ENCODE assay signal across 8 cellular contexts in the genomic region with DNA sequence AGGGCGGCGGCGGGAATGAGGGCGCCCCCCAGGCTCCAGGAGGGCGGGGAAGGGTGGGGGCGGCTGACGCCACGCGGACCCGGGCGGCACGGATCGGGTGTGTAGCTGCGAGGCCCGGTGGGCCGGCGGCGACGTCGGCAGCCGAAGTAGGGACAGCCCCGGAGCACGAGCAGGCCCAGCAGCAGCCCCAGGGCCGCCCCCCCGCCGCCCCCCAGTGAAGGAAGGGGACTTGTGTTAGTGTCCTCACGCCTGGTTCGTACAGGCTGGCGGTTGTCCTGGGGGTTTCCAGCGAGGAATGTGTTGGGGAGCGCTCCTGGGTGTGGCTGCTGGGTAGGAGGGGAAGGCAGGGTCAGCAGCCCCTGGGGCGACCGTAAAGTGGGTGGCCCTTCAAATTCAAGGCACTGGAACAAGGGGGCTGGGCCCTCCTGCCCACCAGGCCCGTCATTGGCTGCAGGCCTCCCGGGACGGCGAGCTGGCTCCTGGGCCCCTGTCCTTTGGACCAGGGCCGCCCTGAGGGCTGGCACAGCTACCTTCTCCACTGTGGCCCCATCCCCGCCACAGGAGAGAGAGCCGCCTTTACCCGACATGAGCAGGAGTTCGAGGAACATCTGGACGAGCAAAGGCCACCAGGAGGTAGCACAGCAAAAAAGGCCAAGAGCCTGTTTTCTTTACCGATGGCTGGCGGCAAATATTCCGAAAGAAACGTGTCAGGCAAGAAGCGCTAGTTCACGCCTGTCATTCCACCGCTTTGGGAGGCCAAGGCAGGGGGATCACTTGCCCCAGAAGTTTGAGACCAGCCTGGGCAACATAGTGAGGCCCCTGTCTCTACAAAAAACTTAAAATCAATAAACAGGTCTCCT. TPM values are rescaled to one million over a fixed set of nuclear protein-coding genes. Genes with fewer than 3 reads are reported as not detected.
DNase-seq lines count a peak whose midpoint lies in the region; ATAC-seq, FAIRE-seq and TF ChIP-seq lines count a peak whose summit lies in the region.

No MANE protein-coding gene starts in this region.

- no peak for TF ChIP-seq RAD21 in A549 (conservative IDR thresholded peaks at IDR 0.05 in 1 of 2, IDR thresholded peaks at IDR 0.05 in 1 of 2)
- no peak for TF ChIP-seq RAD21 in GM12878 (IDR thresholded peaks at IDR 0.05; ENCODE audit: insufficient read depth, low read depth, low read length)

- H3K4me2 ChIP-seq in A549 (peak overlapping the region; percentile 94), MM.1S (ENCODE audit: low read depth, low read length) (peak overlapping the region; percentile 66), GM12878 (ENCODE audit: control insufficient read depth, insufficient read depth) (peak overlapping the region; percentile 76)

- H3K27ac ChIP-seq in A549 (peak overlapping the region; percentile 96 to 100), MM.1S (ENCODE audit: low read length) (peak overlapping the region; percentile 61; the same call in 1 of the 2 replicates), GM12878 (ENCODE audit: control insufficient read depth, insufficient read depth) (peak overlapping the region; percentile 83)

- peak in 1 of 2 experiments; percentile 68 for DNase-seq in A549 (ENCODE audit: low read depth in 1 of 2, low spot score in 1 of 2)
- DNase-seq in MM.1S: no peak
- no peak for DNase-seq in GM12878 (ENCODE audit: low read depth, low spot score)
- DNase-seq in iris pigment epithelial cell (ENCODE audit: low read depth): peak; percentile 33
- DNase-seq in stimulated activated naive B cell treated with anti-CD40 and anti-IgM and Interleukin-4, amounts not matched to agents 10 μg/mL and 1 μg/mL and 100 μg/mL, for 72 hours: peak; percentile 44
- DNase-seq in NCI-H524 treated with DMSO at 0.1 percent for 48 hours (lab: John Stamatoyannopoulos, UW): no peak

- H3K4me1 ChIP-seq in A549 (peaks cover 18% of the 10 kb centered on the region), MM.1S (ENCODE audit: low read length) (peaks cover 6% of the 10 kb centered on the region), GM12878 (ENCODE audit: control insufficient read depth, insufficient read depth, low read length) (peaks cover 5% of the 10 kb centered on the region)

- FAIRE-seq in A549 (lab: Jason Lieb, UNC) (no peak), GM12878 (lab: Jason Lieb, UNC) (no peak)

- peaks cover 13% of the 10 kb centered on the region for H3K79me2 ChIP-seq in MM.1S (ENCODE audit: low read length)
- peaks cover 31% of the 10 kb centered on the region for H3K79me2 ChIP-seq in GM12878 (ENCODE audit: control insufficient read depth, insufficient read depth, low read length)

- in situ Hi-C loops in GM12878 (cut with MboI): loop anchor here (5.0 kb wide), 2 partner anchors 157 to 252 kb away; partner anchors contain the start of gene UBAC1

- intact Hi-C loops in GM12878 (cut with micrococcal nuclease; ENCODE audit: unreplicated experiment): loop anchor here (10.0 kb wide), 1 partner anchor 515 kb away; no protein-coding TSS in a partner anchor

- no peaks in the 10 kb centered on the region for H3K36me3 ChIP-seq in MM.1S (replicated peaks; ENCODE audit: insufficient read depth, low read length)
- H3K36me3 ChIP-seq in GM12878 (ENCODE audit: control insufficient read depth in 2 of 2, insufficient read depth in 2 of 2, low read length in 1 of 2): peaks cover 0 to 3% of the 10 kb centered on the region in 2 experiments; a peak in 2 of 4 replicates

- H3K36me3 Mint-ChIP-seq in stimulated activated naive B cell treated with anti-CD40 and anti-IgM and Interleukin-4, amounts not matched to agents 10 μg/mL and 1 μg/mL and 100 μg/mL, for 72 hours: peaks cover 12 to 13% of the 10 kb centered on the region in 2 donors

- peaks cover 7 to 19% of the 10 kb centered on the region in 2 donors for H3K4me1 Mint-ChIP-seq in stimulated activated naive B cell treated with anti-CD40 and anti-IgM and Interleukin-4, amounts not matched to agents 10 μg/mL and 1 μg/mL and 100 μg/mL, for 72 hours

- H3K9ac ChIP-seq in MM.1S (ENCODE audit: low read length): peak overlapping the region; percentile 81
- peak overlapping the region; percentile 89 for H3K9ac ChIP-seq in GM12878 (ENCODE audit: control insufficient read depth, insufficient read depth, low read length)

- CTCF ChIA-PET in A549 (lab: Yijun Ruan, JAX): interaction anchor here (0.6 to 9.3 kb wide), 4 partner anchors 8 to 155 kb away, joined by 3 to 220 read pairs (median 68); partner anchors contain the start of gene UBAC1
- CTCF ChIA-PET in GM12878 (lab: Yijun Ruan, JAX): interaction anchor here (5.7 to 6.2 kb wide), 2 partner anchors 29 to 152 kb away, joined by 46 to 59 read pairs; no protein-coding TSS in a partner anchor

- ATAC-seq in A549: peak; percentile 4 to 47; a peak in 5 of 6 replicates
- peak; percentile 2 for ATAC-seq in GM18909 (IDR thresholded peaks at IDR 0.05; ENCODE audit: poor library complexity, unreplicated experiment)
- ATAC-seq in GM12878: peak; percentile 9
- peak; percentile 21 to 31 for ATAC-seq in stimulated activated naive B cell treated with anti-CD40 and anti-IgM and Interleukin-4, amounts not matched to agents 10 μg/mL and 1 μg/mL and 100 μg/mL, for 72 hours (replicated peaks)
- no peak for ATAC-seq in HG02938 (IDR thresholded peaks at IDR 0.05; ENCODE audit: unreplicated experiment)

- no peaks in the 10 kb centered on the region for H3F3A ChIP-seq in MM.1S (ENCODE audit: insufficient read depth, low read length)

- H3K9me3 ChIP-seq in A549 (no peaks in the 10 kb centered on the region), MM.1S (replicated peaks; ENCODE audit: insufficient read depth, low read length) (no peaks in the 10 kb centered on the region), GM12878 (replicated peaks; ENCODE audit: control insufficient read depth, insufficient read depth, low read length) (no peaks in the 10 kb centered on the region)

- RAD21 ChIA-PET in GM12878 (lab: Charles Lee; ENCODE audit: unreplicated experiment): interaction anchor here (1.0 to 1.5 kb wide), 4 partner anchors 13 to 30 kb away, joined by 4 to 9 read pairs (median 6); partner anchors contain the start of gene NACC2

- H3K27me3 Mint-ChIP-seq in stimulated activated naive B cell treated with anti-CD40 and anti-IgM and Interleukin-4, amounts not matched to agents 10 μg/mL and 1 μg/mL and 100 μg/mL, for 72 hours: no peaks in the 10 kb centered on the region

- H4K20me1 ChIP-seq in MM.1S (ENCODE audit: insufficient read depth, low read length): no peaks in the 10 kb centered on the region
- H4K20me1 ChIP-seq in GM12878 (ENCODE audit: control insufficient read depth, insufficient read depth): no peaks in the 10 kb centered on the region

- no peaks in the 10 kb centered on the region for H3K9me2 ChIP-seq in MM.1S (replicated peaks; ENCODE audit: insufficient read depth, low read length)

- SMC1A ChIA-PET in GM12878 (lab: Charles Lee; ENCODE audit: uncharacterized antibody, unreplicated experiment): interaction anchor here (0.6 to 1.1 kb wide), 3 partner anchors 10 to 29 kb away, joined by 3 to 5 read pairs (median 3); no protein-coding TSS in a partner anchor

- peak overlapping the region; percentile 94 for H3K27ac Mint-ChIP-seq in stimulated activated naive B cell treated with anti-CD40 and anti-IgM and Interleukin-4, amounts not matched to agents 10 μg/mL and 1 μg/mL and 100 μg/mL, for 72 hours

- TF ChIP-seq POLR2A in A549 (IDR thresholded peaks at IDR 0.05; ENCODE audit: low read length): no peak
- no peak for TF ChIP-seq POLR2A in GM12878 (IDR thresholded peaks at IDR 0.05; ENCODE audit: low read depth, low read length)

- peak overlapping the region; percentile 86 to 93 for H3K4me3 Mint-ChIP-seq in stimulated activated naive B cell treated with anti-CD40 and anti-IgM and Interleukin-4, amounts not matched to agents 10 μg/mL and 1 μg/mL and 100 μg/mL, for 72 hours

- TSS peak; percentile 62 for BruUV-seq in GM12878 (replicated peaks; lab: Mats Ljungman, UMichigan)

- WGBS in A549 (ENCODE audit: missing lambda C conversion rate): 45% methylated on average over 16 of the region's 50 CpGs
- WGBS in GM12878 (ENCODE audit: insufficient coverage, insufficient replicate concordance, low lambda C conversion rate, missing lambda C conversion rate): 21% methylated on average over 34 of the region's 50 CpGs

- TF ChIP-seq EP300 in A549 (IDR thresholded peaks at IDR 0.05) (no peak), GM12878 (IDR thresholded peaks at IDR 0.05; ENCODE audit: borderline replicate concordance in 1 of 2, control insufficient read depth in 1 of 2, low read depth in 2 of 2, low read length in 2 of 2) (no peak)

- POLR2A ChIA-PET in A549 (lab: Yijun Ruan, JAX): no interaction called here
- POLR2A ChIA-PET in GM12878 (lab: Charles Lee): interaction anchor here (0.9 to 1.1 kb wide), 2 partner anchors 12 to 26 kb away, joined by 4 to 6 read pairs; no protein-coding TSS in a partner anchor

- H3K9me3 Mint-ChIP-seq in stimulated activated naive B cell treated with anti-CD40 and anti-IgM and Interleukin-4, amounts not matched to agents 10 μg/mL and 1 μg/mL and 100 μg/mL, for 72 hours: no peaks in the 10 kb centered on the region

- H2AFZ ChIP-seq in MM.1S (ENCODE audit: low read length) (peak overlapping the region; percentile 61), GM12878 (ENCODE audit: control insufficient read depth, low read depth, low read length) (peak overlapping the region; percentile 83)

- peak overlapping the region; percentile 93 for H3K4me3 ChIP-seq in A549
- H3K4me3 ChIP-seq in MM.1S (ENCODE audit: low read length): peak overlapping the region; percentile 82
- peak overlapping the region; percentile 92 for H3K4me3 ChIP-seq in GM12878

- H3K27me3 ChIP-seq in MM.1S (replicated peaks; ENCODE audit: insufficient read depth, low read length) (peaks cover 17% of the 10 kb centered on the region), GM12878 (replicated peaks in 1 of 2; ENCODE audit: control insufficient read depth in 2 of 2, insufficient read depth in 2 of 2, low read length in 1 of 2) (no peaks in the 10 kb centered on the region; a peak in 1 of 4 replicates)

- TF ChIP-seq CTCF in A549 (IDR thresholded peaks at IDR 0.05) (no peak), MM.1S (IDR thresholded peaks at IDR 0.05; ENCODE audit: low read length) (no peak), GM12878 (IDR thresholded peaks at IDR 0.05 in 2 of 3, conservative IDR thresholded peaks at IDR 0.05 in 1 of 3; ENCODE audit: control insufficient read depth in 2 of 3, extremely low read depth in 1 of 3, insufficient read depth in 1 of 3, low read depth in 3 of 3, low read length in 3 of 3) (no peak)

RNA-seq across cellular contexts. Expression of gene TMEM250, which starts 0.8 kb away (rescaled TPM):
- polyA plus RNA-seq in A549 (2011; rRNA removed) (13.0 and 15.3 TPM in 2 replicates), A549 (2017; fragmentation: RNase III; extraction: RNeasy Plus Mini Kit Qiagen cat#74134 plus additional on column Dnase treatment) (31.4 to 35.2 TPM (median 34.0 TPM) in 3 replicates), GM12878 (2011; rRNA removed) (3.5 and 6.2 TPM in 2 replicates), GM12878 (2014; fragmentation: Illumina TruSeq; extraction: Trizol) (2.6 and 6.7 TPM in 2 replicates), GM12878 (2014; fragmentation: Nextera tagmentation; extraction: Ambion mirVana) (1 to 10 TPM in 1 of 2 experiments, under 1 TPM in 1; 0.39 to 1.2 TPM), GM12878 (2014; rRNA removed) (25.4 and 27.5 TPM in 2 replicates), GM12878 (2016; fragmentation: Nextera tagmentation; extraction: Ambion mirVana) (10 to 100 TPM in 1 of 2 experiments, 1 to 10 TPM in 1; 6.2 to 16.6 TPM)
- 19.7 and 31.3 TPM in 2 replicates for polyA plus RNA-seq in A549 (2012; cell fraction: cytosol; rRNA removed)
- 34.7 and 47.6 TPM in 2 replicates for polyA plus RNA-seq in A549 (2012; cell fraction: nucleus; rRNA removed)
- 16.1 and 19.3 TPM in 2 replicates for polyA minus RNA-seq in A549 (2011; rRNA and poly(A)+ RNA removed)
- total RNA-seq in GM12878 (2013; cell fraction: nucleolus; rRNA removed): 19.1 and 19.6 TPM in 2 replicates
- total RNA-seq in GM12878 (2014; rRNA removed) (30.1 and 39.9 TPM in 2 replicates), GM12878 (2014; rRNA removed; fragmentation: Illumina TruSeq; extraction: Trizol) (8.5 and 10.4 TPM in 2 replicates), GM12878 (2021) (33.4 and 38.4 TPM in 2 replicates)
- polyA plus RNA-seq in GM12878 (2011; ENCODE audit: low read depth): 3.5 TPM
- 9.3 and 16.0 TPM in 2 replicates for polyA plus RNA-seq in GM12878 (2011; cell fraction: cytosol; rRNA removed)
- polyA plus RNA-seq in GM12878 (2011; cell fraction: nucleus; rRNA removed): 22.4 and 27.6 TPM in 2 replicates
- 9.7 and 11.4 TPM in 2 replicates for polyA plus RNA-seq in GM12878 (2012)
- polyA minus RNA-seq in GM12878 (2011; rRNA and poly(A)+ RNA removed): 5.5 and 13.3 TPM in 2 replicates
- 7.3 and 8.3 TPM in 2 replicates for polyA minus RNA-seq in GM12878 (2011; cell fraction: cytosol; rRNA and poly(A)+ RNA removed)
- polyA minus RNA-seq in GM12878 (2011; cell fraction: nucleus; rRNA and poly(A)+ RNA removed): 12.8 and 25.1 TPM in 2 replicates

RNA-seq across cellular contexts. Expression of gene NACC2, which starts 24.4 kb away (rescaled TPM):
- polyA plus RNA-seq in A549 (2011; rRNA removed) (12.7 and 16.1 TPM in 2 replicates), A549 (2017; fragmentation: RNase III; extraction: RNeasy Plus Mini Kit Qiagen cat#74134 plus additional on column Dnase treatment) (28.4 to 29.5 TPM (median 29.2 TPM) in 3 replicates), GM12878 (2011; rRNA removed) (3.5 and 5.4 TPM in 2 replicates), GM12878 (2014; fragmentation: Illumina TruSeq; extraction: Trizol) (2.0 and 3.1 TPM in 2 replicates), GM12878 (2014; fragmentation: Nextera tagmentation; extraction: Ambion mirVana) (1 to 10 TPM in 1 of 2 experiments, under 1 TPM in 1; 0.66 to 1.0 TPM), GM12878 (2014; rRNA removed) (7.5 and 9.4 TPM in 2 replicates), GM12878 (2016; fragmentation: Nextera tagmentation; extraction: Ambion mirVana) (1 to 10 TPM; 2.7 to 2.9 TPM)
- 24.7 and 31.7 TPM in 2 replicates for polyA plus RNA-seq in A549 (2012; cell fraction: cytosol; rRNA removed)
- polyA plus RNA-seq in A549 (2012; cell fraction: nucleus; rRNA removed): 60.5 and 64.5 TPM in 2 replicates
- 16.6 and 18.9 TPM in 2 replicates for polyA minus RNA-seq in A549 (2011; rRNA and poly(A)+ RNA removed)
- 11.9 and 13.5 TPM in 2 replicates for total RNA-seq in GM12878 (2013; cell fraction: nucleolus; rRNA removed)
- total RNA-seq in GM12878 (2014; rRNA removed) (7.9 and 9.1 TPM in 2 replicates), GM12878 (2014; rRNA removed; fragmentation: Illumina TruSeq; extraction: Trizol) (3.5 and 3.8 TPM in 2 replicates), GM12878 (2021) (14.2 and 14.7 TPM in 2 replicates)
- 1.1 TPM for polyA plus RNA-seq in GM12878 (2011; ENCODE audit: low read depth)
- polyA plus RNA-seq in GM12878 (2011; cell fraction: cytosol; rRNA removed): 7.9 and 9.6 TPM in 2 replicates
- 15.3 and 20.7 TPM in 2 replicates for polyA plus RNA-seq in GM12878 (2011; cell fraction: nucleus; rRNA removed)
- polyA plus RNA-seq in GM12878 (2012): 3.8 and 4.4 TPM in 2 replicates
- 11.8 and 12.6 TPM in 2 replicates for polyA minus RNA-seq in GM12878 (2011; rRNA and poly(A)+ RNA removed)
- 7.3 and 9.0 TPM in 2 replicates for polyA minus RNA-seq in GM12878 (2011; cell fraction: cytosol; rRNA and poly(A)+ RNA removed)
- 3.5 and 7.1 TPM in 2 replicates for polyA minus RNA-seq in GM12878 (2011; cell fraction: nucleus; rRNA and poly(A)+ RNA removed)

Comparison
In these comparisons a context has a peak if more than half of its experiments do, and no peak if none do; other contexts are left out.
1. DNase-seq: peak in iris pigment epithelial cell (single experiment) and stimulated activated naive B cell treated with anti-CD40 and anti-IgM and Interleukin-4, amounts not matched to agents 10 μg/mL and 1 μg/mL and 100 μg/mL, for 72 hours (single experiment); none in MM.1S (single experiment), GM12878 (single experiment) and NCI-H524 treated with DMSO at 0.1 percent for 48 hours (single experiment).
2. Peak in every context shown above with its lines, with median percentiles within 50 percentile points of each other: H3K27ac ChIP-seq, H3K4me2 ChIP-seq and H3K4me3 ChIP-seq.